In the genomic region with DNA sequence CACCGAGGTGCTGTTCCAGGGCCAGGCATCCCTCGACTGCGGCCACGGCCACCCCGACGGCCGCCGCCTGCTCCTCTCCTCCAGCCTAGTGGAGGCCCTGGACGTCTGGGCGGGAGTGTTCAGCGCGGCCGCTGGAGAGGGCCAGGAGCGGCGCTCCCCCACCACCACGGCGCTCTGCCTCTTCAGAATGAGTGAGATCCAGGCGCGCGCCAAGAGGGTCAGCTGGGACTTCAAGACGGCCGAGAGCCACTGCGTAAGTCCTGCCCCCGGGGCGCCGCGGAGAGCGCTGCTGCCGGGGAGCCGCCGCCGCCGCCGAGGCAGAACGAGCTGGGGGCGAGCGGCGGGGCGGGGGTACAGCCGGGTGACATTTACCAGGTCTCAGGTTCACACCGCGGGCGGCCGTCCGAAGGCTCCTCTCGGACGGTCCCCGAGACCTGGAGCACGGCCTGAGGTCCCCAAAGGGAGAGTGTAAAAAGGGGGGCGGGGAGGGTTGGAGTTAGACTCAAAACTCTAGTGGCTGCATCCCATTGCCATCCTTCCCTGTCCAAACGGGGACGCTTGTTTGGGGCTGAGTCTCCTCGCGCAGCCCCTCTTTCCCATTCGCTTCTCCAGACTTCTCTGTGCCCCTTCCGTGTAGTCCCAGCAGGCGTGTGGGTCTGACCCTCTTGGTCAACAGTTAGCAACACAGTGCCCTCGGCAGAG, we compare ENCODE assay signal across 2 cellular contexts.
TF ChIP-seq lines count a peak whose summit lies in the region.

No MANE protein-coding gene starts in this region.

TF ChIP-seq in SK-N-SH, 30 proteins besides CTCF, POLR2A, EP300 and RAD21 (continued from another document):
- TF ChIP-seq, protein P1, sequence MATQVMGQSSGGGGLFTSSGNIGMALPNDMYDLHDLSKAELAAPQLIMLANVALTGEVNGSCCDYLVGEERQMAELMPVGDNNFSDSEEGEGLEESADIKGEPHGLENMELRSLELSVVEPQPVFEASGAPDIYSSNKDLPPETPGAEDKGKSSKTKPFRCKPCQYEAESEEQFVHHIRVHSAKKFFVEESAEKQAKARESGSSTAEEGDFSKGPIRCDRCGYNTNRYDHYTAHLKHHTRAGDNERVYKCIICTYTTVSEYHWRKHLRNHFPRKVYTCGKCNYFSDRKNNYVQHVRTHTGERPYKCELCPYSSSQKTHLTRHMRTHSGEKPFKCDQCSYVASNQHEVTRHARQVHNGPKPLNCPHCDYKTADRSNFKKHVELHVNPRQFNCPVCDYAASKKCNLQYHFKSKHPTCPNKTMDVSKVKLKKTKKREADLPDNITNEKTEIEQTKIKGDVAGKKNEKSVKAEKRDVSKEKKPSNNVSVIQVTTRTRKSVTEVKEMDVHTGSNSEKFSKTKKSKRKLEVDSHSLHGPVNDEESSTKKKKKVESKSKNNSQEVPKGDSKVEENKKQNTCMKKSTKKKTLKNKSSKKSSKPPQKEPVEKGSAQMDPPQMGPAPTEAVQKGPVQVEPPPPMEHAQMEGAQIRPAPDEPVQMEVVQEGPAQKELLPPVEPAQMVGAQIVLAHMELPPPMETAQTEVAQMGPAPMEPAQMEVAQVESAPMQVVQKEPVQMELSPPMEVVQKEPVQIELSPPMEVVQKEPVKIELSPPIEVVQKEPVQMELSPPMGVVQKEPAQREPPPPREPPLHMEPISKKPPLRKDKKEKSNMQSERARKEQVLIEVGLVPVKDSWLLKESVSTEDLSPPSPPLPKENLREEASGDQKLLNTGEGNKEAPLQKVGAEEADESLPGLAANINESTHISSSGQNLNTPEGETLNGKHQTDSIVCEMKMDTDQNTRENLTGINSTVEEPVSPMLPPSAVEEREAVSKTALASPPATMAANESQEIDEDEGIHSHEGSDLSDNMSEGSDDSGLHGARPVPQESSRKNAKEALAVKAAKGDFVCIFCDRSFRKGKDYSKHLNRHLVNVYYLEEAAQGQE (IDR thresholded peaks at IDR 0.05; ENCODE audit: low read depth, low read length) = no peak
- TF ChIP-seq GATA2 (CRISPR knock-in tag; IDR thresholded peaks at IDR 0.05) (no peak), ELF1 (IDR thresholded peaks at IDR 0.05) (no peak), RFX5 (IDR thresholded peaks at IDR 0.05; ENCODE audit: low read length) (no peak), MAX (IDR thresholded peaks at IDR 0.05; ENCODE audit: low read depth) (no peak), JUND (IDR thresholded peaks at IDR 0.05) (no peak), TCF12 (IDR thresholded peaks at IDR 0.05) (no peak), FOXM1 (IDR thresholded peaks at IDR 0.05; ENCODE audit: low read depth) (no peak), POLR2AphosphoS5 (IDR thresholded peaks at IDR 0.05; ENCODE audit: low read depth, low read length) (no peak), SIN3A (IDR thresholded peaks at IDR 0.05; ENCODE audit: borderline replicate concordance, low read depth, low read length) (no peak), TEAD4 (IDR thresholded peaks at IDR 0.05; ENCODE audit: borderline replicate concordance, insufficient read depth) (no peak), FOSL2 (IDR thresholded peaks at IDR 0.05; ENCODE audit: borderline replicate concordance, low read depth) (no peak), YY1 (IDR thresholded peaks at IDR 0.05; ENCODE audit: low read depth) (no peak), NRF1 (IDR thresholded peaks at IDR 0.05; ENCODE audit: low read depth, low read length) (no peak), IRF3 (IDR thresholded peaks at IDR 0.05; ENCODE audit: low read depth, low read length) (no peak), MEF2A (IDR thresholded peaks at IDR 0.05; ENCODE audit: borderline replicate concordance, low read depth) (no peak), CHD2 (IDR thresholded peaks at IDR 0.05; ENCODE audit: low read length, partially characterized antibody) (no peak), ZBTB33 (IDR thresholded peaks at IDR 0.05; ENCODE audit: borderline replicate concordance, low read depth) (no peak)

TF ChIP-seq in SK-N-SH treated with all-trans-retinoic acid at 6 μM for 48 hours, 23 proteins besides CTCF, POLR2A, EP300 and RAD21 (continued from another document):
- TF ChIP-seq, protein P2, sequence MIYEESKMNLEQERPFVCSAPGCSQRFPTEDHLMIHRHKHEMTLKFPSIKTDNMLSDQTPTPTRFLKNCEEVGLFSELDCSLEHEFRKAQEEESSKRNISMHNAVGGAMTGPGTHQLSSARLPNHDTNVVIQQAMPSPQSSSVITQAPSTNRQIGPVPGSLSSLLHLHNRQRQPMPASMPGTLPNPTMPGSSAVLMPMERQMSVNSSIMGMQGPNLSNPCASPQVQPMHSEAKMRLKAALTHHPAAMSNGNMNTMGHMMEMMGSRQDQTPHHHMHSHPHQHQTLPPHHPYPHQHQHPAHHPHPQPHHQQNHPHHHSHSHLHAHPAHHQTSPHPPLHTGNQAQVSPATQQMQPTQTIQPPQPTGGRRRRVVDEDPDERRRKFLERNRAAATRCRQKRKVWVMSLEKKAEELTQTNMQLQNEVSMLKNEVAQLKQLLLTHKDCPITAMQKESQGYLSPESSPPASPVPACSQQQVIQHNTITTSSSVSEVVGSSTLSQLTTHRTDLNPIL (CRISPR knock-in tag; IDR thresholded peaks at IDR 0.05; ENCODE audit: low read depth) = no peak
- TF ChIP-seq OSR1 (CRISPR knock-in tag; IDR thresholded peaks at IDR 0.05) (no peak), ISL1 (CRISPR knock-in tag; IDR thresholded peaks at IDR 0.05) (no peak), ZFP30 (CRISPR knock-in tag; IDR thresholded peaks at IDR 0.05) (no peak), PATZ1 (CRISPR knock-in tag; IDR thresholded peaks at IDR 0.05; ENCODE audit: borderline replicate concordance) (no peak), CSDC2 (CRISPR knock-in tag; IDR thresholded peaks at IDR 0.05) (no peak), GLIS3 (CRISPR knock-in tag; IDR thresholded peaks at IDR 0.05) (no peak), ARNTL (CRISPR knock-in tag; IDR thresholded peaks at IDR 0.05; ENCODE audit: borderline replicate concordance, low read depth) (no peak)
- TF ChIP-seq, protein P3, sequence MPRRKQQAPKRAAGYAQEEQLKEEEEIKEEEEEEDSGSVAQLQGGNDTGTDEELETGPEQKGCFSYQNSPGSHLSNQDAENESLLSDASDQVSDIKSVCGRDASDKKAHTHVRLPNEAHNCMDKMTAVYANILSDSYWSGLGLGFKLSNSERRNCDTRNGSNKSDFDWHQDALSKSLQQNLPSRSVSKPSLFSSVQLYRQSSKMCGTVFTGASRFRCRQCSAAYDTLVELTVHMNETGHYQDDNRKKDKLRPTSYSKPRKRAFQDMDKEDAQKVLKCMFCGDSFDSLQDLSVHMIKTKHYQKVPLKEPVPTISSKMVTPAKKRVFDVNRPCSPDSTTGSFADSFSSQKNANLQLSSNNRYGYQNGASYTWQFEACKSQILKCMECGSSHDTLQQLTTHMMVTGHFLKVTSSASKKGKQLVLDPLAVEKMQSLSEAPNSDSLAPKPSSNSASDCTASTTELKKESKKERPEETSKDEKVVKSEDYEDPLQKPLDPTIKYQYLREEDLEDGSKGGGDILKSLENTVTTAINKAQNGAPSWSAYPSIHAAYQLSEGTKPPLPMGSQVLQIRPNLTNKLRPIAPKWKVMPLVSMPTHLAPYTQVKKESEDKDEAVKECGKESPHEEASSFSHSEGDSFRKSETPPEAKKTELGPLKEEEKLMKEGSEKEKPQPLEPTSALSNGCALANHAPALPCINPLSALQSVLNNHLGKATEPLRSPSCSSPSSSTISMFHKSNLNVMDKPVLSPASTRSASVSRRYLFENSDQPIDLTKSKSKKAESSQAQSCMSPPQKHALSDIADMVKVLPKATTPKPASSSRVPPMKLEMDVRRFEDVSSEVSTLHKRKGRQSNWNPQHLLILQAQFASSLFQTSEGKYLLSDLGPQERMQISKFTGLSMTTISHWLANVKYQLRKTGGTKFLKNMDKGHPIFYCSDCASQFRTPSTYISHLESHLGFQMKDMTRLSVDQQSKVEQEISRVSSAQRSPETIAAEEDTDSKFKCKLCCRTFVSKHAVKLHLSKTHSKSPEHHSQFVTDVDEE (CRISPR knock-in tag; IDR thresholded peaks at IDR 0.05) = no peak
